In the genomic region with DNA sequence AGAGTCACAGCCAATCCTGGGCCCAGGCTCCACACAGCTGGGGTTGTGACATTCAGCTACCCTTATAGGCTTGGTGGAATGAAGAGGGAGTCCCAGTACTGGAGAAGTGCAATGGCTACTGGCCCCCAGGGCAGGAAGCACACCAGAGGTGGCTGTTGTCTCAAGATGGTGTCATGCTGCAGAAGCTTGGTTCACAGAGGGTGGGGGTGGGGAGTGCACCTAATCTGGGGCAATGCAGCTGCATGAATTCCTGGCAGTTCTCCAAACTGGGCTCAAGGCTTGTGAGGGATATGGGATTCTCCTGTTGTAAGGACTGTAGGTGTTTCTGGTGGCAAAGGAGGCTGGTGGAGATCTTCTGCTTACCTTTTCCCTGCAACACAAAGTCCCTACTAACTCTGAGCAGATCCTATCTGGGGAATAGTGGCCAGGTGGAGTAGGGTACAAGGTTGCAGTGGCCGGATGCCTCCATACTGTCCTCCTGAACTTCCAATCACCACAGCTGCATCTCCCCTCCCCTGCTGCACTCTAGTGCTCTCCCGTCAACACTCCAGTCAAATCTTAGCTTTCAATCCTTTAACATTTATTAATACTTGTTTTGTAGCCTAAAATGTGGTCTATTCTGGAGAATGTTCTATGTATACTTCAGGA, we compare ENCODE assay signal across 24 cellular contexts. TPM values are rescaled to one million over a fixed set of nuclear protein-coding genes. Genes with fewer than 3 reads are reported as not detected.
DNase-seq lines count a peak whose midpoint lies in the region; ATAC-seq, FAIRE-seq and TF ChIP-seq lines count a peak whose summit lies in the region.
"Had no signal": no experiment of that assay in that cellular context is flagged by ENCODE, and none has a peak within 500 bp of the region (broad histone marks: within the 10 kb centered on the region; RNA-seq: fewer than 3 reads in every experiment).

No MANE protein-coding gene starts in this region.

- whole genome bisulfite sequencing in heart left ventricle, 4 donors = 75 to 93% (median 92%) methylated on average over 2 of the region's 2 CpGs
- WGBS in small intestine, 3 donors = 88 to 94% (median 90%) methylated on average over 2 of the region's 2 CpGs

- DNase-seq in heart left ventricle = peak in 1 of 5 donors; percentile 26
- no peak for DNase-seq in left ventricle myocardium inferior
- peak; percentile 5 for DNase-seq in adipocyte (ENCODE audit: low read depth)
- DNase-seq in left lobe of liver (ENCODE audit: low spot score) = no peak
- no peak for DNase-seq in small intestine
- DNase-seq in T-helper 1 cell = no peak
- DNase-seq in NCI-H1930 (lab: John Stamatoyannopoulos, UW) = no peak
- DNase-seq: activated CD4-positive, alpha-beta T cell treated with anti-CD3 and anti-CD28 coated beads, Interleukin-2, amount 50 U/mL, for 4 hours; activated naive CD4-positive, alpha-beta T cell treated with Interleukin-2 at 50 U/mL for 16 hours; CD4-positive, alpha-beta memory T cell; cortex of kidney; Kasumi-1; left colon; occipital lobe; stomach; upper lobe of left lung had no signal

- H3K27me3 ChIP-seq in heart left ventricle (no peaks in the 10 kb centered on the region), left ventricle myocardium inferior (ENCODE audit: low read depth) (no peaks in the 10 kb centered on the region), adipocyte (replicated peaks; ENCODE audit: control insufficient read depth, insufficient read depth, low read length) (no peaks in the 10 kb centered on the region), small intestine (ENCODE audit: control insufficient read depth in 2 of 2, insufficient read depth in 2 of 2, low read length in 2 of 2) (peaks cover 0 to 2% of the 10 kb centered on the region in 2 donors)
- H3K27me3 ChIP-seq: stomach, upper lobe of left lung had no signal

- intact Hi-C loops in heart left ventricle (cut with DNase I) = no loop called here
- intact Hi-C loops in left ventricle myocardium inferior (cut with micrococcal nuclease) = no loop called here

- H3K9me3 ChIP-seq in heart left ventricle (peaks cover 0 to 42% (median 14%) of the 10 kb centered on the region in 12 donors), left ventricle myocardium inferior (replicated peaks) (peaks cover 39% of the 10 kb centered on the region), adipocyte (ENCODE audit: control insufficient read depth, low read length) (peaks cover 35% of the 10 kb centered on the region), small intestine (ENCODE audit: control insufficient read depth, low read depth) (no peaks in the 10 kb centered on the region)

- TF ChIP-seq POLR2A in heart left ventricle (IDR thresholded peaks at IDR 0.05) = no peak

- TF ChIP-seq CTCF in heart left ventricle (IDR thresholded peaks at IDR 0.05) = no peak
- TF ChIP-seq CTCF in left ventricle myocardium inferior (IDR thresholded peaks at IDR 0.05; ENCODE audit: borderline replicate concordance) = no peak

- ATAC-seq in heart left ventricle (peak in 3 of 4 donors; percentile 18 to 54 (median 37)), left lobe of liver (peak; percentile 14), HG02571 (IDR thresholded peaks at IDR 0.05; ENCODE audit: unreplicated experiment) (no peak)
- ATAC-seq: gastroesophageal sphincter, left colon had no signal

- H3K27ac ChIP-seq in heart left ventricle (no peak overlapping the region), left ventricle myocardium inferior (replicated peaks) (no peak overlapping the region), small intestine (ENCODE audit: low read depth in 1 of 2, low read length in 1 of 2) (no peak overlapping the region)
- H3K27ac ChIP-seq: gastroesophageal sphincter, stomach, upper lobe of left lung, VCaP had no signal

- no peak overlapping the region for H3K4me3 ChIP-seq in heart left ventricle
- no peak overlapping the region for H3K4me3 ChIP-seq in left ventricle myocardium inferior
- H3K4me3 ChIP-seq in adipocyte (ENCODE audit: low read length) = no peak overlapping the region
- H3K4me3 ChIP-seq in small intestine (ENCODE audit: low read depth in 1 of 2, low read length in 2 of 2) = no peak overlapping the region
- H3K4me3 ChIP-seq: gastroesophageal sphincter, stomach, upper lobe of left lung had no signal

- FAIRE-seq in small intestine (lab: Jason Lieb, UNC) = no peak
- FAIRE-seq: astrocyte, endothelial cell of umbilical vein had no signal

- H3K9ac ChIP-seq in adipocyte (ENCODE audit: low read length) = no peak overlapping the region

- H3K4me1 ChIP-seq in heart left ventricle (no peaks in the 10 kb centered on the region), left ventricle myocardium inferior (no peaks in the 10 kb centered on the region), adipocyte (ENCODE audit: control insufficient read depth, insufficient read depth, low read length) (no peaks in the 10 kb centered on the region), small intestine (ENCODE audit: control insufficient read depth in 2 of 2, insufficient read depth in 1 of 2, low read depth in 1 of 2, low read length in 1 of 2) (no peaks in the 10 kb centered on the region)
- H3K4me1 ChIP-seq: gastroesophageal sphincter, stomach, upper lobe of left lung had no signal

- H3K36me3 ChIP-seq in heart left ventricle = peaks cover 0 to 5% (median 0%) of the 10 kb centered on the region in 9 donors
- H3K36me3 ChIP-seq in left ventricle myocardium inferior = no peaks in the 10 kb centered on the region
- H3K36me3 ChIP-seq in adipocyte (ENCODE audit: control insufficient read depth, insufficient read depth, low read length, severe bottlenecking) = no peaks in the 10 kb centered on the region
- H3K36me3 ChIP-seq in small intestine (ENCODE audit: control insufficient read depth in 2 of 2, insufficient read depth in 2 of 2, low read length in 2 of 2) = no peaks in the 10 kb centered on the region
- H3K36me3 ChIP-seq: gastroesophageal sphincter, stomach, upper lobe of left lung had no signal

RNA-seq across cellular contexts. Expression of gene PLA2G12B, which starts 27.4 kb away (rescaled TPM):
- total RNA-seq in heart left ventricle = under 1 TPM in 4 of 9 donors, not detected in 5; 0.19 to 0.56 (median 0.28) TPM
- polyA plus RNA-seq in heart left ventricle = under 1 TPM in 1 of 2 donors, not detected in 1; 0.23 TPM
- total RNA-seq in left ventricle myocardium inferior = 0.33 TPM
- total RNA-seq in left lobe of liver = 60.4 TPM
- polyA plus RNA-seq in small intestine = 10 to 100 TPM; 18.7 to 42.2 (median 31.5) TPM
- total RNA-seq: astrocyte; CD4-positive, alpha-beta memory T cell; Daoy; endothelial cell of umbilical vein; gastroesophageal sphincter; mononuclear cell; occipital lobe; T-helper 1 cell treated with Interleukin-12 subunit alpha and Interleukin-12 subunit beta and Interleukin-4 antibody, amounts not matched to agents 30 ng/mL and 1 ng/mL, for 36 hours had no signal
- polyA plus RNA-seq: CD4-positive, alpha-beta memory T cell; endothelial cell of umbilical vein; stomach had no signal

Comparison
In these comparisons a context has a peak if more than half of its experiments do, and no peak if none do; other contexts are left out.
1. RNA of gene PLA2G12B, which starts 27.4 kb away (total RNA-seq): 60.4 TPM in left lobe of liver (single experiment); 0.33 TPM in left ventricle myocardium inferior (single experiment) and 0.19 to 0.56 TPM in heart left ventricle; every median in the first group is over 10 times any median in the second.